In genomic region chr7:155380221-155380861, GRCh38 we compare ENCODE assay signal across 8 cellular contexts.
DNase-seq lines count a peak whose midpoint lies in the region; ATAC-seq, FAIRE-seq and TF ChIP-seq lines count a peak whose summit lies in the region.

No MANE protein-coding gene starts in this region.

- peaks cover 96% of the 10 kb centered on the region in 2 experiments for H3K27me3 ChIP-seq in mesenchymal stem cell (ENCODE audit: control insufficient read depth in 1 of 2, insufficient read depth in 1 of 2, low read length in 2 of 2)

- H3K79me1 ChIP-seq in mesenchymal stem cell (replicated peaks; ENCODE audit: low read length, poor library complexity, severe bottlenecking) = no peaks in the 10 kb centered on the region

- TF ChIP-seq CTCF in CD14-positive monocyte (IDR thresholded peaks at IDR 0.05) = peak; percentile 96

- H3K9ac ChIP-seq in mesenchymal stem cell (ENCODE audit: low read length) = no peak overlapping the region

- H2BK15ac ChIP-seq in mesenchymal stem cell (ENCODE audit: low read depth, poor library complexity, severe bottlenecking) = no peak overlapping the region

- no peaks in the 10 kb centered on the region for H3K36me3 ChIP-seq in mesenchymal stem cell (ENCODE audit: control insufficient read depth in 1 of 2, insufficient read depth in 2 of 2, low read depth in 1 of 2, low read length in 2 of 2)

- H2AFZ ChIP-seq in mesenchymal stem cell (ENCODE audit: low read depth, low read length) = no peak overlapping the region

- H2AK5ac ChIP-seq in mesenchymal stem cell (ENCODE audit: low read length, severe bottlenecking) = no peak overlapping the region

- no peak overlapping the region for H3K4me3 ChIP-seq in mesenchymal stem cell (ENCODE audit: insufficient read depth in 1 of 2, low read depth in 1 of 2, low read length in 2 of 2)

- H2BK12ac ChIP-seq in mesenchymal stem cell (ENCODE audit: low read length in 2 of 2) = no peak overlapping the region

- peaks cover 4 to 20% of the 10 kb centered on the region in 2 donors for H3K36me3 Mint-ChIP-seq in CD14-positive monocyte

- no peak overlapping the region for H4K8ac ChIP-seq in mesenchymal stem cell (ENCODE audit: low read length)

- H3K4me1 ChIP-seq in mesenchymal stem cell (ENCODE audit: control insufficient read depth, insufficient read depth, low read depth, low read length) = peaks cover 27% of the 10 kb centered on the region

- peak overlapping the region in 1 of 2 donors; percentile 99 for H3K4me3 Mint-ChIP-seq in CD14-positive monocyte

- peak; percentile 77 for ATAC-seq in HG03439 (IDR thresholded peaks at IDR 0.05; ENCODE audit: unreplicated experiment)

- no peak overlapping the region for H3K4me2 ChIP-seq in mesenchymal stem cell (ENCODE audit: low read length, poor library complexity, severe bottlenecking)

- intact Hi-C loops in CD14-positive monocyte (cut with micrococcal nuclease) = no loop called here

- no peak overlapping the region for H3K4ac ChIP-seq in mesenchymal stem cell (ENCODE audit: low read depth in 1 of 2, low read length in 2 of 2)

- H3K9me3 Mint-ChIP-seq in CD14-positive monocyte = peaks cover 0 to 25% (median 13%) of the 10 kb centered on the region in 7 donors

- no peak overlapping the region for H2BK120ac ChIP-seq in mesenchymal stem cell (ENCODE audit: low read depth, low read length)

- peak overlapping the region in 2 of 7 donors; percentile 12 to 20 for H3K27ac Mint-ChIP-seq in CD14-positive monocyte

- H3K27ac ChIP-seq in mesenchymal stem cell (ENCODE audit: low read length, poor library complexity, severe bottlenecking) = no peak overlapping the region

- H3K14ac ChIP-seq in mesenchymal stem cell (ENCODE audit: low read length in 2 of 2) = no peak overlapping the region

- H4K91ac ChIP-seq in mesenchymal stem cell (ENCODE audit: low read length) = no peak overlapping the region

- peaks cover 90 to 98% (median 94%) of the 10 kb centered on the region in 3 donors for H3K27me3 Mint-ChIP-seq in CD14-positive monocyte (ENCODE audit: low read depth in 3 of 3)

- H3K18ac ChIP-seq in mesenchymal stem cell (ENCODE audit: low read depth in 1 of 2, low read length in 2 of 2) = no peak overlapping the region

- peaks cover 3% of the 10 kb centered on the region for H3K9me3 ChIP-seq in mesenchymal stem cell (ENCODE audit: control insufficient read depth, low read length)

- 1% methylated on average over 18 of the region's 18 CpGs for WGBS in mesenchymal stem cell

- peak; percentile 79 for FAIRE-seq in GM19239 (lab: Jason Lieb, UNC)

- no peak overlapping the region for H3K23ac ChIP-seq in mesenchymal stem cell (ENCODE audit: low read length in 2 of 2)

- peaks cover 52% of the 10 kb centered on the region for H3K4me1 Mint-ChIP-seq in CD14-positive monocyte

- no peak overlapping the region for H2BK5ac ChIP-seq in mesenchymal stem cell (ENCODE audit: low read depth, low read length, poor library complexity, severe bottlenecking)

- DNase-seq in CD14-positive monocyte (ENCODE audit: low spot score) (peak; percentile 72), GM19239 (ENCODE audit: insufficient read length, low spot score) (peak; percentile 98), NCI-H526 (lab: John Stamatoyannopoulos, UW) (peak; percentile 90 to 98), mesenchymal stem cell (peak; percentile 61)
- DNase-seq in activated CD4-positive, alpha-beta T cell treated with anti-CD3 and anti-CD28 coated beads, Interleukin-2, amount 50 U/mL, for 48 hours = peak; percentile 73 to 84
- peak; percentile 45 for DNase-seq in effector CD4-positive, alpha-beta T cell
- peak; percentile 31 to 38 for DNase-seq in stimulated activated CD8-positive, alpha-beta memory T cell treated with anti-CD3 and anti-CD28 coated beads, Interleukin-2, amount 100 ng/mL, for 1 hour (ENCODE audit: low read depth in 2 of 2)

Comparison
In these comparisons a context has a peak if more than half of its experiments do, and no peak if none do; other contexts are left out.
1. DNase-seq: peak in every context shown above with its lines; median percentile 98 in GM19239; 94 in NCI-H526; 78 in activated CD4-positive, alpha-beta T cell treated with anti-CD3 and anti-CD28 coated beads, Interleukin-2, amount 50 U/mL, for 48 hours; 72 in CD14-positive monocyte; 61 in mesenchymal stem cell; 45 in effector CD4-positive, alpha-beta T cell; 34 in stimulated activated CD8-positive, alpha-beta memory T cell treated with anti-CD3 and anti-CD28 coated beads, Interleukin-2, amount 100 ng/mL, for 1 hour.